In genomic region chr7:137975223-137975622, GRCh38 we compare ENCODE assay signal across 9 cellular contexts. TPM values are rescaled to one million over a fixed set of nuclear protein-coding genes. Genes with fewer than 3 reads are reported as not detected.
DNase-seq lines count a peak whose midpoint lies in the region; ATAC-seq and TF ChIP-seq lines count a peak whose summit lies in the region.
"Had no signal": no experiment of that assay in that cellular context is flagged by ENCODE, and none has a peak within 500 bp of the region (broad histone marks: within the 10 kb centered on the region; RNA-seq: fewer than 3 reads in every experiment).

No MANE protein-coding gene starts in this region.

- H3K4me1 Mint-ChIP-seq in brain (peaks cover 38% of the 10 kb centered on the region), type B pancreatic cell (ENCODE audit: unreplicated experiment) (peaks cover 31% of the 10 kb centered on the region)

- H3K9me3 ChIP-seq in mucosa of rectum (ENCODE audit: control insufficient read depth in 2 of 2, low read length in 2 of 2) = no peaks in the 10 kb centered on the region

- peak; percentile 59 for ATAC-seq in GM21737 (IDR thresholded peaks at IDR 0.05; ENCODE audit: unreplicated experiment)
- no peak for ATAC-seq in activated naive CD4-positive, alpha-beta T cell treated with anti-CD3 and anti-CD28 coated beads, Interleukin-2, amount 50 U/mL, for 72 hours

- H3K27me3 Mint-ChIP-seq in brain (no peaks in the 10 kb centered on the region), type B pancreatic cell (no peaks in the 10 kb centered on the region)

- peaks cover 0 to 2% (median 0%) of the 10 kb centered on the region in 5 experiments for H3K9me3 Mint-ChIP-seq in brain
- no peaks in the 10 kb centered on the region for H3K9me3 Mint-ChIP-seq in type B pancreatic cell
- no peaks in the 10 kb centered on the region for H3K9me3 Mint-ChIP-seq in activated naive CD4-positive, alpha-beta T cell treated with anti-CD3 and anti-CD28 coated beads, Interleukin-2, amount 50 U/mL, for 72 hours

- peak overlapping the region; percentile 45 to 53 for H3K27ac ChIP-seq in mucosa of rectum (ENCODE audit: low read depth in 2 of 2, low read length in 2 of 2)
- H3K27ac ChIP-seq: HL-60 had no signal

- H3K9ac ChIP-seq in mucosa of rectum (ENCODE audit: low read depth in 1 of 2, low read length in 2 of 2) = no peak overlapping the region

- H3K4me3 Mint-ChIP-seq in brain = peak overlapping the region in 1 of 5 experiments; percentile 42
- no peak overlapping the region for H3K4me3 Mint-ChIP-seq in type B pancreatic cell

- DNase-seq in Ammon's horn (ENCODE audit: low spot score) (peak; percentile 81), type B pancreatic cell (ENCODE audit: extremely low spot score, unreplicated experiment) (no peak), NCI-H1436 treated with DMSO at 0.1 percent for 48 hours (lab: John Stamatoyannopoulos, UW) (no peak)
- no peak for DNase-seq in activated naive CD4-positive, alpha-beta T cell treated with anti-CD3 and anti-CD28 coated beads, Interleukin-2, amount 50 U/mL, for 72 hours (ENCODE audit: low spot score in 2 of 2)
- DNase-seq in activated effector memory CD4-positive, alpha-beta T cell treated with Interleukin-2 at 50 U/mL for 16 hours = no peak

- peaks cover 10 to 12% of the 10 kb centered on the region in 2 donors for H3K4me1 ChIP-seq in mucosa of rectum (ENCODE audit: control insufficient read depth in 2 of 2, insufficient read depth in 2 of 2, low read length in 2 of 2)

- no peaks in the 10 kb centered on the region for H3K27me3 ChIP-seq in mucosa of rectum (ENCODE audit: control insufficient read depth in 2 of 2, insufficient read depth in 2 of 2, low read length in 2 of 2)

- no peaks in the 10 kb centered on the region for H3K36me3 ChIP-seq in mucosa of rectum (ENCODE audit: control insufficient read depth in 2 of 2, insufficient read depth in 2 of 2, low read length in 2 of 2)

- no peak for TF ChIP-seq CTCF in brain (conservative IDR thresholded peaks at IDR 0.05)
- TF ChIP-seq CTCF in type B pancreatic cell (conservative IDR thresholded peaks at IDR 0.05) = no peak

- H3K27ac Mint-ChIP-seq in brain (peak overlapping the region in 3 of 5 experiments; percentile 75 to 89 (median 84)), type B pancreatic cell (no peak overlapping the region)
- H3K27ac Mint-ChIP-seq in activated naive CD4-positive, alpha-beta T cell treated with anti-CD3 and anti-CD28 coated beads, Interleukin-2, amount 50 U/mL, for 72 hours = no peak overlapping the region

- H3K36me3 Mint-ChIP-seq in brain = peaks cover 45% of the 10 kb centered on the region
- H3K36me3 Mint-ChIP-seq in type B pancreatic cell = peaks cover 37% of the 10 kb centered on the region
- peaks cover 0 to 10% of the 10 kb centered on the region in 2 donors for H3K36me3 Mint-ChIP-seq in activated naive CD4-positive, alpha-beta T cell treated with anti-CD3 and anti-CD28 coated beads, Interleukin-2, amount 50 U/mL, for 72 hours

- no peak overlapping the region for H3K4me3 ChIP-seq in mucosa of rectum (ENCODE audit: low read length in 2 of 2)

RNA-seq across cellular contexts. Expression of gene CREB3L2, which starts 26.7 kb away (rescaled TPM):
- polyA plus RNA-seq in brain (ENCODE audit: insufficient read depth, low read depth, low replicate concordance) = 7.1 TPM
- 85.8 and 173 TPM in 2 replicates for total RNA-seq in type B pancreatic cell (ENCODE audit: low replicate concordance)
- total RNA-seq in activated naive CD4-positive, alpha-beta T cell treated with anti-CD3 and anti-CD28 coated beads, Interleukin-2, amount 50 U/mL, for 72 hours = 10 to 100 TPM; 20.2 to 27.1 TPM

Comparison
In these comparisons a context has a peak if more than half of its experiments do, and no peak if none do; other contexts are left out.
1. H3K27ac Mint-ChIP-seq: peak in brain (3 of 5); none in type B pancreatic cell (single experiment) and activated naive CD4-positive, alpha-beta T cell treated with anti-CD3 and anti-CD28 coated beads, Interleukin-2, amount 50 U/mL, for 72 hours (0 of 2).